25 cellular contexts compared by ENCODE assay signal in genomic region chr20:57878803-57879424, GRCh38.
"Had no signal": no experiment of that assay in that cellular context is flagged by ENCODE, and none has a peak within 500 bp of the region (broad histone marks: within the 10 kb centered on the region; RNA-seq: fewer than 3 reads in every experiment).

No MANE protein-coding gene starts in this region.

- H3K79me2 ChIP-seq: parathyroid adenoma had no signal

- ATAC-seq: activated CD4-positive, alpha-beta T cell treated with anti-CD3 and anti-CD28 coated beads for 36 hours; activated naive CD4-positive, alpha-beta T cell treated with anti-CD3 and anti-CD28 coated beads, Interleukin-2, amount 50 U/mL, for 72 hours; activated T-helper 17 cell treated with anti-CD3 and anti-CD28 coated beads, Interleukin-2, amount 50 U/mL, for 72 hours; gastrocnemius medialis; left colon; naive thymus-derived CD4-positive, alpha-beta T cell; right lobe of liver; stimulated activated memory B cell treated with anti-CD40 and anti-IgM and Interleukin-4, amounts not matched to agents 10 μg/mL and 1 μg/mL and 100 μg/mL, for 72 hours had no signal

- H2AFZ ChIP-seq: parathyroid adenoma had no signal

- H3K9me3 ChIP-seq: esophagus squamous epithelium, gastrocnemius medialis, neutrophil, right lobe of liver, stomach, suprapubic skin, tibial nerve had no signal

- H3K4me1 Mint-ChIP-seq: activated B cell treated with CpG ODN at 0.5 μM for 24 hours; activated CD4-positive, alpha-beta T cell treated with anti-CD3 and anti-CD28 coated beads for 36 hours; activated T-helper 17 cell treated with anti-CD3 and anti-CD28 coated beads, Interleukin-2, amount 50 U/mL, for 72 hours; stimulated activated memory B cell treated with anti-CD40 and anti-IgM and Interleukin-4, amounts not matched to agents 10 μg/mL and 1 μg/mL and 100 μg/mL, for 72 hours had no signal

- DNase-seq: activated B cell treated with CpG ODN at 0.5 μM for 24 hours; activated CD4-positive, alpha-beta T cell treated with anti-CD3 and anti-CD28 coated beads for 36 hours; activated CD4-positive, alpha-beta T cell treated with anti-CD3 and anti-CD28 coated beads, Interleukin-2, amount 50 U/mL, for 4 hours; activated T-cell treated with anti-CD3 and anti-CD28 coated beads, Interleukin-2, amount 50 U/mL, for 24 hours; brain microvascular endothelial cell; central memory CD4-positive, alpha-beta T cell; dorsolateral prefrontal cortex; endodermal cell; esophagus squamous epithelium; gastrocnemius medialis; left colon; naive thymus-derived CD4-positive, alpha-beta T cell; small intestine; stimulated activated CD4-positive, alpha-beta T cell treated with anti-CD3 and anti-CD28 coated beads, Interleukin-15, amount 100 ng/mL, for 24 hours; stomach; T1000 had no signal

- H3K9me3 Mint-ChIP-seq: activated B cell treated with CpG ODN at 0.5 μM for 24 hours; activated naive CD4-positive, alpha-beta T cell treated with anti-CD3 and anti-CD28 coated beads, Interleukin-2, amount 50 U/mL, for 72 hours; activated T-cell treated with anti-CD3 and anti-CD28 coated beads, Interleukin-2, amount 50 U/mL, for 24 hours; activated T-helper 17 cell treated with anti-CD3 and anti-CD28 coated beads, Interleukin-2, amount 50 U/mL, for 72 hours; endodermal cell; naive thymus-derived CD4-positive, alpha-beta T cell; stimulated activated memory B cell treated with anti-CD40 and anti-IgM and Interleukin-4, amounts not matched to agents 10 μg/mL and 1 μg/mL and 100 μg/mL, for 72 hours had no signal

- H3K27ac ChIP-seq: brain microvascular endothelial cell, dorsolateral prefrontal cortex, neutrophil, parathyroid adenoma, right lobe of liver had no signal

- H3K4me3 ChIP-seq: dorsolateral prefrontal cortex, esophagus squamous epithelium, gastrocnemius medialis, lung, right lobe of liver, stomach, suprapubic skin had no signal

- H3K36me3 Mint-ChIP-seq: activated naive CD4-positive, alpha-beta T cell treated with anti-CD3 and anti-CD28 coated beads, Interleukin-2, amount 50 U/mL, for 72 hours; naive thymus-derived CD4-positive, alpha-beta T cell; stimulated activated memory B cell treated with anti-CD40 and anti-IgM and Interleukin-4, amounts not matched to agents 10 μg/mL and 1 μg/mL and 100 μg/mL, for 72 hours had no signal

- H3K4me3 Mint-ChIP-seq: activated B cell treated with CpG ODN at 0.5 μM for 24 hours; activated CD4-positive, alpha-beta T cell treated with anti-CD3 and anti-CD28 coated beads for 36 hours; activated T-cell treated with anti-CD3 and anti-CD28 coated beads, Interleukin-2, amount 50 U/mL, for 24 hours; activated T-helper 17 cell treated with anti-CD3 and anti-CD28 coated beads, Interleukin-2, amount 50 U/mL, for 72 hours; endodermal cell; naive thymus-derived CD4-positive, alpha-beta T cell; stimulated activated memory B cell treated with anti-CD40 and anti-IgM and Interleukin-4, amounts not matched to agents 10 μg/mL and 1 μg/mL and 100 μg/mL, for 72 hours had no signal

- H3K36me3 ChIP-seq: brain microvascular endothelial cell, esophagus squamous epithelium, gastrocnemius medialis, neutrophil, right lobe of liver, stomach, suprapubic skin, tibial nerve had no signal

- H3K27me3 ChIP-seq: gastrocnemius medialis, neutrophil, right lobe of liver, suprapubic skin, tibial nerve had no signal

- H3K4me1 ChIP-seq: gastrocnemius medialis, parathyroid adenoma, right lobe of liver had no signal

- H3K27ac Mint-ChIP-seq: activated B cell treated with CpG ODN at 0.5 μM for 24 hours; activated CD4-positive, alpha-beta T cell treated with anti-CD3 and anti-CD28 coated beads for 36 hours; activated naive CD4-positive, alpha-beta T cell treated with anti-CD3 and anti-CD28 coated beads, Interleukin-2, amount 50 U/mL, for 72 hours; activated T-cell treated with anti-CD3 and anti-CD28 coated beads, Interleukin-2, amount 50 U/mL, for 24 hours; activated T-helper 17 cell treated with anti-CD3 and anti-CD28 coated beads, Interleukin-2, amount 50 U/mL, for 72 hours; endodermal cell; naive thymus-derived CD4-positive, alpha-beta T cell; stimulated activated memory B cell treated with anti-CD40 and anti-IgM and Interleukin-4, amounts not matched to agents 10 μg/mL and 1 μg/mL and 100 μg/mL, for 72 hours had no signal

- H3K27me3 Mint-ChIP-seq: activated CD4-positive, alpha-beta T cell treated with anti-CD3 and anti-CD28 coated beads for 36 hours had no signal

- H3K9ac ChIP-seq: parathyroid adenoma had no signal
